In the genomic region with DNA sequence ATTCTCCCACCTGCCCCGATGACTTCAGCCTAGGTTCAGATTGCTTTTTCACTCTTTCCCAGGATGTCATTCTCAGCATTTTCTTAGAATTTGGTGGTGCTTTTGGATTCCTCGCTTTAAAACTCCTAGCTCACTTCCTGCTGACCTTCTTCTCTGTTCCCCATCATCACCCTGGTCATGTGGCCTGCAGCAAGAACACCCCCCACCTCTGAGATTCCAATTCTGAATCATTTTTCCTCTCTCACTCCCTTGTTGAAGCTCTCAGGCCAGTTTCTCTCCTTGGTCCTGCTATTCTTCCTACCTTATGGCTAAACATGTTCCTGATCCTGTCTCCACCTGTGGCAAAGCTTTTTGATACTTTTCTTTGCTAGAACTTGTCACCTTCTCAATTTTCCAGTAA, we compare ENCODE assay signal across 17 cellular contexts.
DNase-seq lines count a peak whose midpoint lies in the region; ATAC-seq and TF ChIP-seq lines count a peak whose summit lies in the region.
"Had no signal": no experiment of that assay in that cellular context is flagged by ENCODE, and none has a peak within 500 bp of the region (broad histone marks: within the 10 kb centered on the region; RNA-seq: fewer than 3 reads in every experiment).

No MANE protein-coding gene starts in this region.

- in situ Hi-C loops in GM13977 (cut with MboI; ENCODE audit: low pct_unique_long_range_greater_than_20kb, low sequenced_read_pairs, unreplicated experiment), result no loop called here
- in situ Hi-C loops in KBM-7 (cut with MboI; ENCODE audit: low pct_unique_long_range_greater_than_20kb, low sequenced_read_pairs), result no loop called here

- TF ChIP-seq CTCF in GM13977 (IDR thresholded peaks at IDR 0.05; ENCODE audit: extremely low read depth, insufficient read depth, missing control alignments), result no peak

- DNase-seq in EL, result peak; percentile 62
- peak; percentile 56 for DNase-seq in M059J (ENCODE audit: low read depth)
- peak; percentile 32 for DNase-seq in cerebellar cortex (ENCODE audit: low spot score)
- DNase-seq in kidney tubule cell (ENCODE audit: low spot score), result peak; percentile 46
- DNase-seq in GM13977 (ENCODE audit: low spot score), result no peak
- no peak for DNase-seq in KBM-7
- DNase-seq: BE2C; CD4-positive, alpha-beta T cell; NCI-H1105 treated with DMSO at 0.1 percent for 48 hours; NCI-H187; NCI-H446; NCI-H69; OCI-M1; RPMI8226; SIG-M5 had no signal

- no peak for ATAC-seq in GM19023 (IDR thresholded peaks at IDR 0.05; ENCODE audit: unreplicated experiment)
- ATAC-seq: HepG2 had no signal

Comparison
In these comparisons a context has a peak if more than half of its experiments do, and no peak if none do; other contexts are left out.
1. DNase-seq: peak in EL (single experiment), M059J (single experiment), cerebellar cortex (single experiment) and kidney tubule cell (single experiment); none in GM13977 (single experiment) and KBM-7 (single experiment).